Comparison of ENCODE assay signal across 11 cellular contexts in the genomic region with DNA sequence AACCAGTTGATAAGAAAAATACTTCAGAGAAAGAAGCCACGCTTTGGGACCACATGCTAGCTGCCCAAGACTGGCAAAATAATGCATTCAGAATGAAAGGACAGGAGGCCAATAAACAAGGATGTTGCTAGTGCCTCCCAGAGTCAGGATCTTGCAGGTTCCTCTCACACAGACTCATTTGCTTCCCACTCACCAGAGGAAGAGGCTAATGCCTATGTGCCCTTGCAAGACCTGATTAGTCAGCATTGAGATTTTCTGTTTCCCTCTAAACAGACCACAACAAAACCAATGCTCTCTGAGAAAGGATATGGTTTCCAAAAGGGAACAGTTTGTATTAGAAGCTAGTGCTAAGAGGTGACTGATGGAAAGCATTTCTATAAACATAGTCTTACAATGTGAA.
DNase-seq lines count a peak whose midpoint lies in the region; ATAC-seq and TF ChIP-seq lines count a peak whose summit lies in the region.
"Had no signal": no experiment of that assay in that cellular context is flagged by ENCODE, and none has a peak within 500 bp of the region (broad histone marks: within the 10 kb centered on the region; RNA-seq: fewer than 3 reads in every experiment).

No MANE protein-coding gene starts in this region.

- H3K4me3 Mint-ChIP-seq in activated naive CD8-positive, alpha-beta T cell treated with anti-CD3 and anti-CD28 coated beads, Interleukin-2, amount 50 U/mL, for 24 hours = no peak overlapping the region
- H3K4me3 Mint-ChIP-seq: mesothelial cell of epicardium had no signal

- H3K9me2 ChIP-seq in hepatocyte (replicated peaks; ENCODE audit: insufficient read depth) = no peaks in the 10 kb centered on the region

- no peaks in the 10 kb centered on the region for H3K9me3 ChIP-seq in A673 (ENCODE audit: low read depth, low read length, poor library complexity, severe bottlenecking)
- H3K9me3 ChIP-seq in hepatocyte (ENCODE audit: low read depth) = no peaks in the 10 kb centered on the region

- H3K27me3 ChIP-seq in A673 (replicated peaks; ENCODE audit: insufficient read depth, low read depth, low read length, poor library complexity) (no peaks in the 10 kb centered on the region), hepatocyte (no peaks in the 10 kb centered on the region)

- H3K27ac Mint-ChIP-seq in activated naive CD8-positive, alpha-beta T cell treated with anti-CD3 and anti-CD28 coated beads, Interleukin-2, amount 50 U/mL, for 24 hours = peak overlapping the region; percentile 72

- peaks cover 11% of the 10 kb centered on the region for H3K4me1 Mint-ChIP-seq in activated naive CD8-positive, alpha-beta T cell treated with anti-CD3 and anti-CD28 coated beads, Interleukin-2, amount 50 U/mL, for 24 hours
- H3K4me1 Mint-ChIP-seq: mesothelial cell of epicardium had no signal

- H3K4me3 ChIP-seq in A673 (ENCODE audit: low read depth, low read length, poor library complexity, severe bottlenecking) (no peak overlapping the region), hepatocyte (no peak overlapping the region)

- TF ChIP-seq CTCF in A673 (conservative IDR thresholded peaks at IDR 0.05; ENCODE audit: low read depth, low read length) = no peak
- no peak for TF ChIP-seq CTCF in hepatocyte (IDR thresholded peaks at IDR 0.05; ENCODE audit: poor library complexity)

- H3K4me1 ChIP-seq in A673 (ENCODE audit: insufficient read depth, low read length, poor library complexity, severe bottlenecking) = no peaks in the 10 kb centered on the region
- no peaks in the 10 kb centered on the region for H3K4me1 ChIP-seq in hepatocyte (ENCODE audit: insufficient read depth)

- BruUV-seq in A673 (replicated peaks; lab: Mats Ljungman, UMichigan) = no TSS peak

- H3K36me3 ChIP-seq in A673 (ENCODE audit: insufficient read depth, low read length, poor library complexity, severe bottlenecking) (peaks cover 97% of the 10 kb centered on the region), hepatocyte (replicated peaks; ENCODE audit: insufficient read depth, low read depth) (peaks cover 5% of the 10 kb centered on the region)

- H3K27ac ChIP-seq in A673 (ENCODE audit: low read depth, low read length, poor library complexity, severe bottlenecking) (peak overlapping the region; percentile 47), hepatocyte (no peak overlapping the region)

- peak; percentile 66 for ATAC-seq in activated naive CD8-positive, alpha-beta T cell treated with anti-CD3 and anti-CD28 coated beads, Interleukin-2, amount 50 U/mL, for 24 hours
- no peak for ATAC-seq in HG02642 (IDR thresholded peaks at IDR 0.05; ENCODE audit: poor library complexity, unreplicated experiment)

- H2AFZ ChIP-seq in hepatocyte = no peak overlapping the region

- no peaks in the 10 kb centered on the region for H4K20me1 ChIP-seq in hepatocyte (ENCODE audit: insufficient read depth, poor library complexity, severe bottlenecking)

- H3K4me2 ChIP-seq in hepatocyte = no peak overlapping the region

- intact Hi-C loops in A673 (cut with micrococcal nuclease; ENCODE audit: unreplicated experiment) = no loop called here

- no peaks in the 10 kb centered on the region for H3K27me3 Mint-ChIP-seq in activated naive CD8-positive, alpha-beta T cell treated with anti-CD3 and anti-CD28 coated beads, Interleukin-2, amount 50 U/mL, for 24 hours

- POLR2A ChIA-PET in A673 (lab: Charles Lee; ENCODE audit: low non-redundant PET) = no interaction called here
- POLR2A ChIA-PET in HEK293T (lab: Yijun Ruan, JAX) = no interaction called here

- no peaks in the 10 kb centered on the region for H3K9me3 Mint-ChIP-seq in activated naive CD8-positive, alpha-beta T cell treated with anti-CD3 and anti-CD28 coated beads, Interleukin-2, amount 50 U/mL, for 24 hours
- H3K9me3 Mint-ChIP-seq: mesothelial cell of epicardium had no signal

- CTCF ChIA-PET in A673 (lab: Charles Lee) = no interaction called here
- CTCF ChIA-PET in HEK293T (lab: Yijun Ruan, JAX) = no interaction called here

- H3K36me3 Mint-ChIP-seq in activated naive CD8-positive, alpha-beta T cell treated with anti-CD3 and anti-CD28 coated beads, Interleukin-2, amount 50 U/mL, for 24 hours (ENCODE audit: low read depth) = peaks cover 44% of the 10 kb centered on the region

- DNase-seq in A673 (ENCODE audit: low spot score) (no peak), GM04504 (ENCODE audit: low read depth) (peak; percentile 25), hepatocyte (ENCODE audit: low spot score) (peak; percentile 26), HEK293T (ENCODE audit: extremely low spot score) (no peak), C1 segment of cervical spinal cord (lab: John Stamatoyannopoulos, UW) (no peak), NCI-H1048 (lab: John Stamatoyannopoulos, UW) (no peak)
- no peak for DNase-seq in activated naive CD8-positive, alpha-beta T cell treated with anti-CD3 and anti-CD28 coated beads, Interleukin-2, amount 50 U/mL, for 24 hours
- DNase-seq: central memory CD4-positive, alpha-beta T cell; GF-D8 had no signal

- 93% methylated on average over 1 of the region's 1 CpG for WGBS in hepatocyte (ENCODE audit: low lambda C conversion rate, missing lambda C conversion rate)

- H3K79me2 ChIP-seq in hepatocyte = no peaks in the 10 kb centered on the region

TF ChIP-seq in HEK293T, 16 proteins besides CTCF, POLR2A, EP300 and RAD21:
- TF ChIP-seq ARNT (IDR thresholded peaks at IDR 0.05) (no peak), FOXK2 (IDR thresholded peaks at IDR 0.05) (no peak), ELF4 (IDR thresholded peaks at IDR 0.05) (no peak), BHLHE40 (IDR thresholded peaks at IDR 0.05; ENCODE audit: borderline replicate concordance) (no peak), SUZ12 (IDR thresholded peaks at IDR 0.05) (no peak), FOXA1 (IDR thresholded peaks at IDR 0.05) (no peak)
- TF ChIP-seq, protein P1, sequence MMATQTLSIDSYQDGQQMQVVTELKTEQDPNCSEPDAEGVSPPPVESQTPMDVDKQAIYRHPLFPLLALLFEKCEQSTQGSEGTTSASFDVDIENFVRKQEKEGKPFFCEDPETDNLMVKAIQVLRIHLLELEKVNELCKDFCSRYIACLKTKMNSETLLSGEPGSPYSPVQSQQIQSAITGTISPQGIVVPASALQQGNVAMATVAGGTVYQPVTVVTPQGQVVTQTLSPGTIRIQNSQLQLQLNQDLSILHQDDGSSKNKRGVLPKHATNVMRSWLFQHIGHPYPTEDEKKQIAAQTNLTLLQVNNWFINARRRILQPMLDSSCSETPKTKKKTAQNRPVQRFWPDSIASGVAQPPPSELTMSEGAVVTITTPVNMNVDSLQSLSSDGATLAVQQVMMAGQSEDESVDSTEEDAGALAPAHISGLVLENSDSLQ (IDR thresholded peaks at IDR 0.05) = no peak

Comparison
In these comparisons a context has a peak if more than half of its experiments do, and no peak if none do; other contexts are left out.
1. DNase-seq: peak in GM04504 (single experiment) and hepatocyte (single experiment); none in A673 (single experiment), activated naive CD8-positive, alpha-beta T cell treated with anti-CD3 and anti-CD28 coated beads, Interleukin-2, amount 50 U/mL, for 24 hours (single experiment), HEK293T (single experiment), C1 segment of cervical spinal cord (0 of 14) and NCI-H1048 (single experiment).